ENCODE assay signal across 8 cellular contexts in genomic region chr20:37178839-37179670, GRCh38. TPM values are rescaled to one million over a fixed set of nuclear protein-coding genes. Genes with fewer than 3 reads are reported as not detected.
DNase-seq lines count a peak whose midpoint lies in the region; ATAC-seq and TF ChIP-seq lines count a peak whose summit lies in the region.

Gene MROH8, minus strand, starts transcription at chr20:37179548.
Gene RPN2, plus strand, starts transcription at chr20:37179330. Its CDS starts 27 bp downstream, at chr20:37179357.

- peaks cover 39% of the 10 kb centered on the region for H3K4me1 Mint-ChIP-seq in activated naive CD8-positive, alpha-beta T cell (ENCODE audit: low read depth)

- no peak for TF ChIP-seq POLR2A in testis (IDR thresholded peaks at IDR 0.05)

- no peak for TF ChIP-seq CTCF in GM10266 (IDR thresholded peaks at IDR 0.05; ENCODE audit: control insufficient read depth, insufficient read depth, low read depth, missing control alignments)
- no peak for TF ChIP-seq CTCF in omental fat pad (IDR thresholded peaks at IDR 0.05)
- peak in 2 of 3 experiments; percentile 10 to 31 for TF ChIP-seq CTCF in testis (IDR thresholded peaks at IDR 0.05)

- H3K4me3 Mint-ChIP-seq in activated naive CD8-positive, alpha-beta T cell: peak within 1 kb of the TSS; percentile 90

- peaks cover 23% of the 10 kb centered on the region for H3K4me1 ChIP-seq in testis

- no peaks in the 10 kb centered on the region for H3K27me3 ChIP-seq in testis

- DNase-seq in GM10266 (ENCODE audit: extremely low spot score) (peak; percentile 94), NCI-H1092 treated with DMSO at 0.1 percent for 48 hours (lab: John Stamatoyannopoulos, UW) (peak; percentile 98), glomerular visceral epithelial cell (ENCODE audit: extremely low spot score) (peak; percentile 99), omental fat pad (ENCODE audit: low spot score) (peak; percentile 94), testis (peak; percentile 99)

- H3K9me3 Mint-ChIP-seq in activated naive CD8-positive, alpha-beta T cell (ENCODE audit: low read depth): no peaks in the 10 kb centered on the region

- H3K36me3 Mint-ChIP-seq in activated naive CD8-positive, alpha-beta T cell: no peaks in the 10 kb centered on the region

- intact Hi-C loops in testis (cut with DNase I; ENCODE audit: low total_unique reads): no loop called here

- peak within 1 kb of the TSS; percentile 98 for H3K27ac Mint-ChIP-seq in activated naive CD8-positive, alpha-beta T cell

- no peaks in the 10 kb centered on the region for H3K27me3 Mint-ChIP-seq in activated naive CD8-positive, alpha-beta T cell

- H3K4me3 ChIP-seq in testis: peak within 1 kb of the TSS; percentile 83 to 85

- WGBS in testis, 2 donors: 0 to 1% methylated on average over 12 to 47 of the region's 77 CpGs

- ATAC-seq in HG02623 (IDR thresholded peaks at IDR 0.05; ENCODE audit: unreplicated experiment): peak; percentile 94
- peak; percentile 98 for ATAC-seq in SK-N-SH treated with all-trans-retinoic acid at 6 μM for 48 hours
- peak; percentile 95 for ATAC-seq in omental fat pad (ENCODE audit: low FRiP score)

- H3K27ac ChIP-seq in testis: peak within 1 kb of the TSS; percentile 89 to 97

- H3K9me3 ChIP-seq in testis: no peaks in the 10 kb centered on the region

- no peaks in the 10 kb centered on the region for H3K36me3 ChIP-seq in testis (ENCODE audit: low read depth, missing control alignments)

TF ChIP-seq in SK-N-SH treated with all-trans-retinoic acid at 6 μM for 48 hours, 23 proteins besides CTCF, POLR2A, EP300 and RAD21:
- TF ChIP-seq ZNF70 (CRISPR knock-in tag; IDR thresholded peaks at IDR 0.05) (peak; percentile 47; the same call in 1 of the 2 replicates), ZFP30 (CRISPR knock-in tag; IDR thresholded peaks at IDR 0.05) (no peak), GLIS3 (CRISPR knock-in tag; IDR thresholded peaks at IDR 0.05) (0 out of 2 replicates have a peak, but pooled peaks have one; percentile 5)
- TF ChIP-seq, protein P1, sequence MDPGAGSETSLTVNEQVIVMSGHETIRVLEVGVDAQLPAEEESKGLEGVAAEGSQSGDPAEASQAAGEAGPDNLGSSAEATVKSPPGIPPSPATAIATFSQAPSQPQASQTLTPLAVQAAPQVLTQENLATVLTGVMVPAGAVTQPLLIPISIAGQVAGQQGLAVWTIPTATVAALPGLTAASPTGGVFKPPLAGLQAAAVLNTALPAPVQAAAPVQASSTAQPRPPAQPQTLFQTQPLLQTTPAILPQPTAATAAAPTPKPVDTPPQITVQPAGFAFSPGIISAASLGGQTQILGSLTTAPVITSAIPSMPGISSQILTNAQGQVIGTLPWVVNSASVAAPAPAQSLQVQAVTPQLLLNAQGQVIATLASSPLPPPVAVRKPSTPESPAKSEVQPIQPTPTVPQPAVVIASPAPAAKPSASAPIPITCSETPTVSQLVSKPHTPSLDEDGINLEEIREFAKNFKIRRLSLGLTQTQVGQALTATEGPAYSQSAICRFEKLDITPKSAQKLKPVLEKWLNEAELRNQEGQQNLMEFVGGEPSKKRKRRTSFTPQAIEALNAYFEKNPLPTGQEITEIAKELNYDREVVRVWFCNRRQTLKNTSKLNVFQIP (CRISPR knock-in tag; IDR thresholded peaks at IDR 0.05; ENCODE audit: borderline replicate concordance, low read depth): no peak

RNA-seq across cellular contexts. Expression of gene MROH8, which starts in this region (rescaled TPM):
- total RNA-seq in omental fat pad (1 to 10 TPM; 1.4 to 5.0 (median 3.6) TPM), testis (10 to 100 TPM; 36.6 to 43.5 TPM)
- 93.8 TPM for polyA plus RNA-seq in testis (ENCODE audit: insufficient read depth, low read depth, low replicate concordance)

RNA-seq across cellular contexts. Expression of gene RPN2, which starts in this region (rescaled TPM):
- total RNA-seq in omental fat pad (100 to 1,000 TPM; 105 to 168 (median 156) TPM), testis (100 to 1,000 TPM; 200 to 235 TPM)
- polyA plus RNA-seq in testis (ENCODE audit: insufficient read depth, low read depth, low replicate concordance): 284 TPM

Comparison
In these comparisons a context has a peak if more than half of its experiments do, and no peak if none do; other contexts are left out.
1. Peak in every context shown above with its lines: DNase-seq, ATAC-seq, H3K4me3 ChIP-seq and H3K27ac ChIP-seq.
2. RNA of gene MROH8 (total RNA-seq): 36.6 to 43.5 TPM in testis; 1.4 to 5.0 TPM in omental fat pad; every median in the first group is over 4 times any median in the second.
3. CTCF ChIP-seq: peak in testis (2 of 3); none in GM10266 (single experiment) and omental fat pad (0 of 3).